1 cellular context compared by ENCODE assay signal in the genomic region with DNA sequence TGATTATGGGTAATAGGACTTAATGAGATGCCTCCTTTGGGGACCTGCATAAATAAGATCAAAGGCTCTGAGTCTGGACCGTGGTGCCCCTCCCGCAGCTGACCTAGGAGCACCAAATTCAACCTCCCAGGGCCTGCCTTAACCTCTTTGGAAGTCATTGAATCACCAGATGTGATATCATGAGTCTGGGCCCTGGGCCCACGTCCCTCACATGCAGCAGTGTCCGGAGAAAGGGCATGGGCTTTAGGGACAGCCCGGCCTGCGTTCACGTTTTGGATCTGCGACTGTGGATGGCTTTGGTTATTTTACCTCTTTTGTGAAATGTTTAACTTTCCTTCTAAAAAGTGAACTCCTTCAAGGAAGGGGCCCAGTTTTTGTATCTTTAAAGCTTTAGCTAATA.
TF ChIP-seq lines count a peak whose summit lies in the region.

No MANE protein-coding gene starts in this region.

TF ChIP-seq in GM23338, 12 proteins besides CTCF, POLR2A, EP300 and RAD21 (continued from another document):
- TF ChIP-seq, protein P1, sequence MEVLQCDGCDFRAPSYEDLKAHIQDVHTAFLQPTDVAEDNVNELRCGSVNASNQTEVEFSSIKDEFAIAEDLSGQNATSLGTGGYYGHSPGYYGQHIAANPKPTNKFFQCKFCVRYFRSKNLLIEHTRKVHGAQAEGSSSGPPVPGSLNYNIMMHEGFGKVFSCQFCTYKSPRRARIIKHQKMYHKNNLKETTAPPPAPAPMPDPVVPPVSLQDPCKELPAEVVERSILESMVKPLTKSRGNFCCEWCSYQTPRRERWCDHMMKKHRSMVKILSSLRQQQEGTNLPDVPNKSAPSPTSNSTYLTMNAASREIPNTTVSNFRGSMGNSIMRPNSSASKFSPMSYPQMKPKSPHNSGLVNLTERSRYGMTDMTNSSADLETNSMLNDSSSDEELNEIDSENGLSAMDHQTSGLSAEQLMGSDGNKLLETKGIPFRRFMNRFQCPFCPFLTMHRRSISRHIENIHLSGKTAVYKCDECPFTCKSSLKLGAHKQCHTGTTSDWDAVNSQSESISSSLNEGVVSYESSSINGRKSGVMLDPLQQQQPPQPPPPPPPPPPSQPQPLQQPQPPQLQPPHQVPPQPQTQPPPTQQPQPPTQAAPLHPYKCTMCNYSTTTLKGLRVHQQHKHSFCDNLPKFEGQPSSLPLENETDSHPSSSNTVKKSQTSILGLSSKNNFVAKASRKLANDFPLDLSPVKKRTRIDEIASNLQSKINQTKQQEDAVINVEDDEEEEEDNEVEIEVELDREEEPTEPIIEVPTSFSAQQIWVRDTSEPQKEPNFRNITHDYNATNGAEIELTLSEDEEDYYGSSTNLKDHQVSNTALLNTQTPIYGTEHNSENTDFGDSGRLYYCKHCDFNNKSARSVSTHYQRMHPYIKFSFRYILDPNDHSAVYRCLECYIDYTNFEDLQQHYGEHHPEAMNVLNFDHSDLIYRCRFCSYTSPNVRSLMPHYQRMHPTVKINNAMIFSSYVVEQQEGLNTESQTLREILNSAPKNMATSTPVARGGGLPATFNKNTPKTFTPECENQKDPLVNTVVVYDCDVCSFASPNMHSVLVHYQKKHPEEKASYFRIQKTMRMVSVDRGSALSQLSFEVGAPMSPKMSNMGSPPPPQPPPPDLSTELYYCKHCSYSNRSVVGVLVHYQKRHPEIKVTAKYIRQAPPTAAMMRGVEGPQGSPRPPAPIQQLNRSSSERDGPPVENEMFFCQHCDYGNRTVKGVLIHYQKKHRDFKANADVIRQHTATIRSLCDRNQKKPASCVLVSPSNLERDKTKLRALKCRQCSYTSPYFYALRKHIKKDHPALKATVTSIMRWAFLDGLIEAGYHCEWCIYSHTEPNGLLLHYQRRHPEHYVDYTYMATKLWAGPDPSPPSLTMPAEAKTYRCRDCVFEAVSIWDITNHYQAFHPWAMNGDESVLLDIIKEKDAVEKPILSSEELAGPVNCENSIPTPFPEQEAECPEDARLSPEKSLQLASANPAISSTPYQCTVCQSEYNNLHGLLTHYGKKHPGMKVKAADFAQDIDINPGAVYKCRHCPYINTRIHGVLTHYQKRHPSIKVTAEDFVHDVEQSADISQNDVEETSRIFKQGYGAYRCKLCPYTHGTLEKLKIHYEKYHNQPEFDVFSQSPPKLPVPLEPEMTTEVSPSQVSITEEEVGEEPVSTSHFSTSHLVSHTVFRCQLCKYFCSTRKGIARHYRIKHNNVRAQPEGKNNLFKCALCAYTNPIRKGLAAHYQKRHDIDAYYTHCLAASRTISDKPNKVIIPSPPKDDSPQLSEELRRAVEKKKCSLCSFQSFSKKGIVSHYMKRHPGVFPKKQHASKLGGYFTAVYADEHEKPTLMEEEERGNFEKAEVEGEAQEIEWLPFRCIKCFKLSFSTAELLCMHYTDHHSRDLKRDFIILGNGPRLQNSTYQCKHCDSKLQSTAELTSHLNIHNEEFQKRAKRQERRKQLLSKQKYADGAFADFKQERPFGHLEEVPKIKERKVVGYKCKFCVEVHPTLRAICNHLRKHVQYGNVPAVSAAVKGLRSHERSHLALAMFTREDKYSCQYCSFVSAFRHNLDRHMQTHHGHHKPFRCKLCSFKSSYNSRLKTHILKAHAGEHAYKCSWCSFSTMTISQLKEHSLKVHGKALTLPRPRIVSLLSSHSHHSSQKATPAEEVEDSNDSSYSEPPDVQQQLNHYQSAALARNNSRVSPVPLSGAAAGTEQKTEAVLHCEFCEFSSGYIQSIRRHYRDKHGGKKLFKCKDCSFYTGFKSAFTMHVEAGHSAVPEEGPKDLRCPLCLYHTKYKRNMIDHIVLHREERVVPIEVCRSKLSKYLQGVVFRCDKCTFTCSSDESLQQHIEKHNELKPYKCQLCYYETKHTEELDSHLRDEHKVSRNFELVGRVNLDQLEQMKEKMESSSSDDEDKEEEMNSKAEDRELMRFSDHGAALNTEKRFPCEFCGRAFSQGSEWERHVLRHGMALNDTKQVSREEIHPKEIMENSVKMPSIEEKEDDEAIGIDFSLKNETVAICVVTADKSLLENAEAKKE (CRISPR knock-in tag; IDR thresholded peaks at IDR 0.05): no peak
- TF ChIP-seq EZH2 (IDR thresholded peaks at IDR 0.05; ENCODE audit: low read depth, unreplicated experiment): no peak
- TF ChIP-seq NANOG (IDR thresholded peaks at IDR 0.05; ENCODE audit: borderline replicate concordance): no peak
- no peak for TF ChIP-seq ZNF114 (CRISPR knock-in tag; IDR thresholded peaks at IDR 0.05)
- no peak for TF ChIP-seq STAT1 (IDR thresholded peaks at IDR 0.05; ENCODE audit: unreplicated experiment)
- no peak for TF ChIP-seq CREB1 (CRISPR knock-in tag; IDR thresholded peaks at IDR 0.05; ENCODE audit: low read depth)
- TF ChIP-seq, protein P2, sequence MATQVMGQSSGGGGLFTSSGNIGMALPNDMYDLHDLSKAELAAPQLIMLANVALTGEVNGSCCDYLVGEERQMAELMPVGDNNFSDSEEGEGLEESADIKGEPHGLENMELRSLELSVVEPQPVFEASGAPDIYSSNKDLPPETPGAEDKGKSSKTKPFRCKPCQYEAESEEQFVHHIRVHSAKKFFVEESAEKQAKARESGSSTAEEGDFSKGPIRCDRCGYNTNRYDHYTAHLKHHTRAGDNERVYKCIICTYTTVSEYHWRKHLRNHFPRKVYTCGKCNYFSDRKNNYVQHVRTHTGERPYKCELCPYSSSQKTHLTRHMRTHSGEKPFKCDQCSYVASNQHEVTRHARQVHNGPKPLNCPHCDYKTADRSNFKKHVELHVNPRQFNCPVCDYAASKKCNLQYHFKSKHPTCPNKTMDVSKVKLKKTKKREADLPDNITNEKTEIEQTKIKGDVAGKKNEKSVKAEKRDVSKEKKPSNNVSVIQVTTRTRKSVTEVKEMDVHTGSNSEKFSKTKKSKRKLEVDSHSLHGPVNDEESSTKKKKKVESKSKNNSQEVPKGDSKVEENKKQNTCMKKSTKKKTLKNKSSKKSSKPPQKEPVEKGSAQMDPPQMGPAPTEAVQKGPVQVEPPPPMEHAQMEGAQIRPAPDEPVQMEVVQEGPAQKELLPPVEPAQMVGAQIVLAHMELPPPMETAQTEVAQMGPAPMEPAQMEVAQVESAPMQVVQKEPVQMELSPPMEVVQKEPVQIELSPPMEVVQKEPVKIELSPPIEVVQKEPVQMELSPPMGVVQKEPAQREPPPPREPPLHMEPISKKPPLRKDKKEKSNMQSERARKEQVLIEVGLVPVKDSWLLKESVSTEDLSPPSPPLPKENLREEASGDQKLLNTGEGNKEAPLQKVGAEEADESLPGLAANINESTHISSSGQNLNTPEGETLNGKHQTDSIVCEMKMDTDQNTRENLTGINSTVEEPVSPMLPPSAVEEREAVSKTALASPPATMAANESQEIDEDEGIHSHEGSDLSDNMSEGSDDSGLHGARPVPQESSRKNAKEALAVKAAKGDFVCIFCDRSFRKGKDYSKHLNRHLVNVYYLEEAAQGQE (IDR thresholded peaks at IDR 0.05; ENCODE audit: unreplicated experiment): no peak
- TF ChIP-seq ZNF331 (CRISPR knock-in tag; IDR thresholded peaks at IDR 0.05; ENCODE audit: low read depth): no peak
- no peak for TF ChIP-seq EZH2phosphoT487 (IDR thresholded peaks at IDR 0.05; ENCODE audit: unreplicated experiment)
- no peak for TF ChIP-seq POLR2AphosphoS5 (IDR thresholded peaks at IDR 0.05; ENCODE audit: low read depth)
- TF ChIP-seq, protein P3, sequence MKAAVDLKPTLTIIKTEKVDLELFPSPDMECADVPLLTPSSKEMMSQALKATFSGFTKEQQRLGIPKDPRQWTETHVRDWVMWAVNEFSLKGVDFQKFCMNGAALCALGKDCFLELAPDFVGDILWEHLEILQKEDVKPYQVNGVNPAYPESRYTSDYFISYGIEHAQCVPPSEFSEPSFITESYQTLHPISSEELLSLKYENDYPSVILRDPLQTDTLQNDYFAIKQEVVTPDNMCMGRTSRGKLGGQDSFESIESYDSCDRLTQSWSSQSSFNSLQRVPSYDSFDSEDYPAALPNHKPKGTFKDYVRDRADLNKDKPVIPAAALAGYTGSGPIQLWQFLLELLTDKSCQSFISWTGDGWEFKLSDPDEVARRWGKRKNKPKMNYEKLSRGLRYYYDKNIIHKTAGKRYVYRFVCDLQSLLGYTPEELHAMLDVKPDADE (IDR thresholded peaks at IDR 0.05): no peak
